1 cellular context compared by ENCODE assay signal in the genomic region with DNA sequence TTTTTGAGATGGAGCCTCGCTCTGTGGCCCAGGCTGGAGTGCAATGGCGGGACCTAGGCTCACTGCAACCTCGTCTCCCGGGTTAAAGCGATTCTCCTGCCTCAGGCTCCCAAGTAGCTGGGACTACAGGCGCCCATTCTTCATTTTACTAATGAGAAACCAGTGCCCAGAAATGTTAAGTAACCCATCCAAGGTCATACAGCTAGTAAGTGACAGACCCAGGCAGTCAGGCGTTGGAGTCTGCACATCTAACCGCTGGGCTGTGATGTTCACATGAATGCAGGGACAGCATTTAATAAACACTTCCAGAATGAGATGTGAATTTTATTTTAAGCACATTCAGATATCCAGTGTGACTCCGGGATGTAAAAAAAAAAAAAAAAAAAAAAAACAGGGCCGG.
TF ChIP-seq lines count a peak whose summit lies in the region.

No MANE protein-coding gene starts in this region.

TF ChIP-seq in H1, 55 proteins besides CTCF, POLR2A, EP300 and RAD21 (continued from another document):
- no peak for TF ChIP-seq HDAC2 (IDR thresholded peaks at IDR 0.05; ENCODE audit: borderline replicate concordance in 1 of 2, low read depth in 2 of 2, low read length in 2 of 2)
